In the genomic region with DNA sequence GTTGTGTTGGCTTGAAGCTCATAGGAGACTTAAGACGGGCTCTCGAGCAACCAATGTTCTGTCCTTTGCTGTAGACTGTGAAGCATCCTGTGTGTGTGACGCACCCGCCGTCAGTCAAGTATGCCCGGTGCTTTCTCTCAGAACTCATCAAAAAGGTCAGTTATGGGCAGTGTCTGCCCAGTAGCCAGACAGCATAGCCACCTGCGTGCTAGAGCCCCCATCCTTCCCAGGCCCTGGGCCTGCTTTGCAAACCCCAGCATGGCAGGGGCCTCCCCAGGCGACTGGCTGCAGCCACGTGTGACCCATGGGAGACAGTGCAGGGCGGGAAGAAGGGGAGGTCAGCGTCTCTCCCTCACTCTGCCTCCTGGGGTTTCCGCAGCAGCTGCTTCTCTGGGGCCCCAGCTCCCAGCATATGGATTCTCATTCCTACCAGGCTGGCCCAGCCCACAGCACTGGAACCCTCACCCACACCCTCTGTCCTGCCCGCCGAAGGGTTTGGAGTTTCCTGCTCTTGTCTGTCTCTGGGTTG, we compare ENCODE assay signal across 5 cellular contexts. TPM values are rescaled to one million over a fixed set of nuclear protein-coding genes. Genes with fewer than 3 reads are reported as not detected.
"Had no signal": no experiment of that assay in that cellular context is flagged by ENCODE, and none has a peak within 500 bp of the region (broad histone marks: within the 10 kb centered on the region; RNA-seq: fewer than 3 reads in every experiment).

No MANE protein-coding gene starts in this region.

RNA-seq across cellular contexts. Expression of gene ROPN1B, which starts 48.2 kb away (rescaled TPM):
- total RNA-seq: LHCN-M2, MCF 10A, NCI-H460, OCI-LY7, SJSA1 had no signal
